ENCODE assay signal across 8 cellular contexts in genomic region chr20:51802170-51802745, GRCh38. TPM values are rescaled to one million over a fixed set of nuclear protein-coding genes. Genes with fewer than 3 reads are reported as not detected.
DNase-seq lines count a peak whose midpoint lies in the region; ATAC-seq and TF ChIP-seq lines count a peak whose summit lies in the region.

Gene SALL4, minus strand, starts transcription at chr20:51802521. Its CDS starts 113 bp downstream, at chr20:51802408.

- ATAC-seq in HG02610 (IDR thresholded peaks at IDR 0.05; ENCODE audit: unreplicated experiment): no peak
- ATAC-seq in GM21737 (IDR thresholded peaks at IDR 0.05; ENCODE audit: unreplicated experiment): no peak

- H3K9me3 Mint-ChIP-seq in endothelial cell (ENCODE audit: unreplicated experiment) (no peaks in the 10 kb centered on the region), neural crest cell (no peaks in the 10 kb centered on the region)

- H3K27ac Mint-ChIP-seq in endothelial cell (ENCODE audit: unreplicated experiment) (peak within 1 kb of the TSS; percentile 81), neural crest cell (ENCODE audit: unreplicated experiment) (peak within 1 kb of the TSS; percentile 80)

- peak within 1 kb of the TSS; percentile 98 for H3K4me3 Mint-ChIP-seq in endothelial cell (ENCODE audit: unreplicated experiment)
- peak within 1 kb of the TSS; percentile 99 for H3K4me3 Mint-ChIP-seq in neural crest cell

- TF ChIP-seq CTCF in AG10803 (conservative IDR thresholded peaks at IDR 0.05; ENCODE audit: low read length) (no peak), endothelial cell (IDR thresholded peaks at IDR 0.05; ENCODE audit: unreplicated experiment) (no peak), neural crest cell (conservative IDR thresholded peaks at IDR 0.05) (no peak)

- peak within 1 kb of the TSS; percentile 66 for H3K4me3 ChIP-seq in AG10803 (ENCODE audit: low read length)

- H3K36me3 Mint-ChIP-seq in endothelial cell (ENCODE audit: low read depth, unreplicated experiment) (no peaks in the 10 kb centered on the region), neural crest cell (ENCODE audit: low read depth) (peaks cover 2% of the 10 kb centered on the region)

- no peak for DNase-seq in AG10803 (ENCODE audit: low read depth)
- peak; percentile 83 for DNase-seq in NCI-H524 treated with DMSO at 0.1 percent for 48 hours (lab: John Stamatoyannopoulos, UW)
- peak; percentile 70 for DNase-seq in endothelial cell (ENCODE audit: low spot score)
- peak; percentile 63 for DNase-seq in neural crest cell (ENCODE audit: low read depth, low spot score)
- no peak for DNase-seq in AML-193 (lab: John Stamatoyannopoulos, UW)
- DNase-seq in activated effector memory CD4-positive, alpha-beta T cell treated with Interleukin-2 at 50 U/mL for 16 hours: no peak

- H3K27me3 Mint-ChIP-seq in endothelial cell (ENCODE audit: unreplicated experiment) (peaks cover 4% of the 10 kb centered on the region), neural crest cell (ENCODE audit: low read depth) (peaks cover 3% of the 10 kb centered on the region)

- H3K4me1 Mint-ChIP-seq in endothelial cell (ENCODE audit: unreplicated experiment) (peaks cover 31% of the 10 kb centered on the region), neural crest cell (peaks cover 49% of the 10 kb centered on the region)

RNA-seq across cellular contexts. Expression of gene SALL4, which starts in this region (rescaled TPM):
- total RNA-seq in endothelial cell (ENCODE audit: unreplicated experiment) (65.4 TPM), neural crest cell (90.7 and 91.1 TPM in 2 replicates)

Comparison
In these comparisons a context has a peak if more than half of its experiments do, and no peak if none do; other contexts are left out.
1. DNase-seq: peak in NCI-H524 treated with DMSO at 0.1 percent for 48 hours (single experiment), endothelial cell (single experiment) and neural crest cell (single experiment); none in AG10803 (single experiment), AML-193 (0 of 2) and activated effector memory CD4-positive, alpha-beta T cell treated with Interleukin-2 at 50 U/mL for 16 hours (single experiment).